In genomic region chr22:48342732-48343131, GRCh38 we compare ENCODE assay signal across 1 cellular context.
TF ChIP-seq lines count a peak whose summit lies in the region.

No MANE protein-coding gene starts in this region.

TF ChIP-seq in H1, 55 proteins besides CTCF, POLR2A, EP300 and RAD21:
- TF ChIP-seq TAF7 (optimal IDR thresholded peaks at IDR 0.05; ENCODE audit: borderline replicate concordance, low read depth, low read length) (no peak), BACH1 (IDR thresholded peaks at IDR 0.05; ENCODE audit: low read length) (no peak), ZNF274 (IDR thresholded peaks at IDR 0.05; ENCODE audit: borderline replicate concordance, extremely low read depth, low read length) (no peak), SUZ12 (IDR thresholded peaks at IDR 0.05; ENCODE audit: low read length) (no peak), SRF (IDR thresholded peaks at IDR 0.05; ENCODE audit: low read depth, low read length) (no peak), MAX (IDR thresholded peaks at IDR 0.05) (no peak), SAP30 (IDR thresholded peaks at IDR 0.05; ENCODE audit: insufficient read depth, insufficient replicate concordance, low read length) (no peak), CTBP2 (IDR thresholded peaks at IDR 0.05; ENCODE audit: borderline replicate concordance, insufficient read depth, insufficient read length, low read length) (no peak), CEBPB (IDR thresholded peaks at IDR 0.05; ENCODE audit: low read depth, low read length) (no peak), SP2 (IDR thresholded peaks at IDR 0.05; ENCODE audit: low read length) (no peak), POLR2AphosphoS5 (IDR thresholded peaks at IDR 0.05; ENCODE audit: low read depth, low read length) (no peak), ASH2L (IDR thresholded peaks at IDR 0.05; ENCODE audit: low read length) (no peak), RNF2 (IDR thresholded peaks at IDR 0.05; ENCODE audit: borderline replicate concordance, low read depth, low read length, missing control alignments, poor library complexity, severe bottlenecking) (no peak), KDM4A (IDR thresholded peaks at IDR 0.05; ENCODE audit: low read depth, low read length, severe bottlenecking) (no peak), BCL11A (IDR thresholded peaks at IDR 0.05; ENCODE audit: low read depth in 2 of 2, low read length in 2 of 2) (no peak)
- TF ChIP-seq, protein P1, sequence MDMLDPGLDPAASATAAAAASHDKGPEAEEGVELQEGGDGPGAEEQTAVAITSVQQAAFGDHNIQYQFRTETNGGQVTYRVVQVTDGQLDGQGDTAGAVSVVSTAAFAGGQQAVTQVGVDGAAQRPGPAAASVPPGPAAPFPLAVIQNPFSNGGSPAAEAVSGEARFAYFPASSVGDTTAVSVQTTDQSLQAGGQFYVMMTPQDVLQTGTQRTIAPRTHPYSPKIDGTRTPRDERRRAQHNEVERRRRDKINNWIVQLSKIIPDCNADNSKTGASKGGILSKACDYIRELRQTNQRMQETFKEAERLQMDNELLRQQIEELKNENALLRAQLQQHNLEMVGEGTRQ (IDR thresholded peaks at IDR 0.05; ENCODE audit: low read length) = no peak
